Comparison of ENCODE assay signal across 8 cellular contexts in the genomic region with DNA sequence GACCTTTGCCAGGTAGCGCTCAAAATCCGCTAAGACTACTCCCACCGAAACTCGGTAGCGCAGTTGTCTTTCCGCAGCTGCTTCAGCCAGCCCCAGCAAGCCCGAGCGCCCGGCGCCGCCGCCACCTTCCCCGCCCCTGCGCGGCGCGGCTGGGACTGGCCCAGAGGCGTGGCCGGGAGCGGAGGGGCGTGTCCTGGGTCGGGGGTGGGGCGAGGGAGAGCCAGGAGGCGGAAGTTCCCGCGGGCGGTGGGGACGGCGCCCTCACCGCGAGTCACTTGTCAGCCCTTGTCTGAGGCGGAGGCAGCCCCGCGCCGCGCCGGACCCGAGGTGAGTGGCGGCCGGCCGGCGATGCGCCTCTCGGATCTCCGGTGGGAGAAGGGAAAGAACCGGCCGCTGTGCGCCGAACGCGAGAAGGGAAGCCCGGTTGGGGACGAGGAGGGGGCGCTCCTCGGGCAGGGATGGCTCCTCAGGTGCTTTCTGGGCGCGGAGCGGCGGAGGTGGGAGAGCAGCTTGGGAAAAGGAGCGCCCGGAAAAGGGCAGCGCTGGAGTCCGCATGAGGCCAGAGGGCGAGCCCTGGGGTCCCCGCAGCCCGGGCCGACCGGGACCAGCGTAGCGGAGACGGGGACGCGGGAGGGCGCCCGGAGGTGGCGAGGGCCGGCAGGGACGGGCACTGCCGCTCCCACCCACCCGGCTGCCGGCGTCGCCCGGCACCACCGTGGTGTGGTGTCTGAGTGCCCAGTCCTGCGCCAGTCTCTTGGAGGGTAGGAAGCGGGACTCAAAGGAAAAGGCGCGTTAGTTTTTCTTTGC. TPM values are rescaled to one million over a fixed set of nuclear protein-coding genes. Genes with fewer than 3 reads are reported as not detected.
DNase-seq lines count a peak whose midpoint lies in the region; ATAC-seq and TF ChIP-seq lines count a peak whose summit lies in the region.

A gene with protein sequence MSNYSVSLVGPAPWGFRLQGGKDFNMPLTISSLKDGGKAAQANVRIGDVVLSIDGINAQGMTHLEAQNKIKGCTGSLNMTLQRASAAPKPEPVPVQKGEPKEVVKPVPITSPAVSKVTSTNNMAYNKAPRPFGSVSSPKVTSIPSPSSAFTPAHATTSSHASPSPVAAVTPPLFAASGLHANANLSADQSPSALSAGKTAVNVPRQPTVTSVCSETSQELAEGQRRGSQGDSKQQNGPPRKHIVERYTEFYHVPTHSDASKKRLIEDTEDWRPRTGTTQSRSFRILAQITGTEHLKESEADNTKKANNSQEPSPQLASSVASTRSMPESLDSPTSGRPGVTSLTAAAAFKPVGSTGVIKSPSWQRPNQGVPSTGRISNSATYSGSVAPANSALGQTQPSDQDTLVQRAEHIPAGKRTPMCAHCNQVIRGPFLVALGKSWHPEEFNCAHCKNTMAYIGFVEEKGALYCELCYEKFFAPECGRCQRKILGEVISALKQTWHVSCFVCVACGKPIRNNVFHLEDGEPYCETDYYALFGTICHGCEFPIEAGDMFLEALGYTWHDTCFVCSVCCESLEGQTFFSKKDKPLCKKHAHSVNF (plus strand): TSS at position 274 of the 807 bp plus-strand sequence. CDS start 3,347 bp downstream, outside the sequence.

- H3F3A ChIP-seq in GM23338 (replicated peaks; ENCODE audit: low read depth) = no peaks in the 10 kb centered on the region
- H3F3A ChIP-seq in neural progenitor cell (ENCODE audit: low read depth) = peaks cover 15% of the 10 kb centered on the region

- H3K36me3 Mint-ChIP-seq in GM23338 (ENCODE audit: low read depth) (peaks cover 9% of the 10 kb centered on the region; the same call in 2 of the 3 replicates), neural progenitor cell (peaks cover 7% of the 10 kb centered on the region)

- ATAC-seq in GM23338 = peak; percentile 89
- ATAC-seq in RWPE2 (ENCODE audit: low read depth) = peak; percentile 76

- peaks cover 37% of the 10 kb centered on the region for H3K79me2 ChIP-seq in GM23338 (replicated peaks; ENCODE audit: insufficient read depth)
- peaks cover 44% of the 10 kb centered on the region for H3K79me2 ChIP-seq in neural progenitor cell (ENCODE audit: low read depth)

- peaks cover 19% of the 10 kb centered on the region for H3K4me1 ChIP-seq in GM23338 (ENCODE audit: insufficient read depth)
- H3K4me1 ChIP-seq in RWPE2 (ENCODE audit: insufficient read depth, poor library complexity, severe bottlenecking) = peaks cover 48% of the 10 kb centered on the region
- peaks cover 23% of the 10 kb centered on the region for H3K4me1 ChIP-seq in neural progenitor cell

- H3K4me3 Mint-ChIP-seq in GM23338 (peak within 1 kb of the TSS; percentile 85), neural progenitor cell (peak within 1 kb of the TSS; percentile 93)

- H3K9me3 ChIP-seq in RWPE2 (ENCODE audit: severe bottlenecking) = no peaks in the 10 kb centered on the region
- H3K9me3 ChIP-seq in neural progenitor cell (ENCODE audit: low read depth) = no peaks in the 10 kb centered on the region

- peak; percentile 94 for DNase-seq in ELF-1 (ENCODE audit: low read depth, low spot score)
- peak; percentile 95 for DNase-seq in GM23338 (ENCODE audit: low spot score)
- DNase-seq in LHCN-M2 (ENCODE audit: low read depth) = peak; percentile 90
- peak; percentile 86 for DNase-seq in RWPE2 (ENCODE audit: low spot score)
- peak; percentile 89 for DNase-seq in activated gamma-delta T cell (lab: John Stamatoyannopoulos, UW)
- peak; percentile 91 for DNase-seq in fibroblast of villous mesenchyme (ENCODE audit: low read depth)
- DNase-seq in neural progenitor cell (ENCODE audit: low spot score) = peak; percentile 96
- peak; percentile 84 for DNase-seq in stromal cell of bone marrow (ENCODE audit: low read depth)

- H3K27ac Mint-ChIP-seq in GM23338 = peak within 1 kb of the TSS; percentile 39
- H3K27ac Mint-ChIP-seq in neural progenitor cell = peak within 1 kb of the TSS; percentile 98

- TF ChIP-seq CTCF in GM23338 (conservative IDR thresholded peaks at IDR 0.05; ENCODE audit: low read depth in 2 of 2) (no peak), RWPE2 (IDR thresholded peaks at IDR 0.05; ENCODE audit: poor library complexity, severe bottlenecking) (no peak), fibroblast of villous mesenchyme (IDR thresholded peaks at IDR 0.05; ENCODE audit: insufficient read depth, low read depth, low read length) (no peak), neural progenitor cell (IDR thresholded peaks at IDR 0.05) (no peak)

- H3K4me3 ChIP-seq in GM23338 (peak within 1 kb of the TSS; percentile 89), RWPE2 (ENCODE audit: severe bottlenecking) (peak within 1 kb of the TSS; percentile 98), fibroblast of villous mesenchyme (ENCODE audit: low read depth, low read length) (peak within 1 kb of the TSS; percentile 97), neural progenitor cell (peak within 1 kb of the TSS; percentile 96)

- H3K9me2 ChIP-seq in GM23338 (ENCODE audit: insufficient read depth) = no peaks in the 10 kb centered on the region

- peak within 1 kb of the TSS; percentile 75 for H3K9ac ChIP-seq in neural progenitor cell

- H4K20me1 ChIP-seq in GM23338 (replicated peaks; ENCODE audit: insufficient read depth) (0 out of 2 replicates have a peak, but pooled peaks cover 4% of the 10 kb centered on the region), neural progenitor cell (ENCODE audit: low read depth) (peaks cover 12% of the 10 kb centered on the region)

- no peaks in the 10 kb centered on the region for H3K36me3 ChIP-seq in GM23338 (ENCODE audit: insufficient read depth)
- H3K36me3 ChIP-seq in RWPE2 (ENCODE audit: low read depth) = peaks cover 41% of the 10 kb centered on the region
- no peaks in the 10 kb centered on the region for H3K36me3 ChIP-seq in neural progenitor cell

- H3K4me1 Mint-ChIP-seq in GM23338 = peaks cover 28% of the 10 kb centered on the region
- peaks cover 33% of the 10 kb centered on the region for H3K4me1 Mint-ChIP-seq in neural progenitor cell

- H3K27me3 Mint-ChIP-seq in GM23338 (ENCODE audit: insufficient read depth, low read depth, poor library complexity) (peaks cover 11% of the 10 kb centered on the region), neural progenitor cell (ENCODE audit: insufficient read depth, low read depth) (peaks cover 3% of the 10 kb centered on the region)

- H2AFZ ChIP-seq in GM23338 = peak within 1 kb of the TSS; percentile 45
- peak within 1 kb of the TSS; percentile 40 for H2AFZ ChIP-seq in neural progenitor cell (replicated peaks)

- no peaks in the 10 kb centered on the region for H3K9me3 Mint-ChIP-seq in GM23338
- H3K9me3 Mint-ChIP-seq in neural progenitor cell = no peaks in the 10 kb centered on the region

- H3K27ac ChIP-seq in GM23338 (ENCODE audit: low read depth) (peak within 1 kb of the TSS; percentile 57; the same call in 1 of the 2 replicates), RWPE2 (ENCODE audit: poor library complexity, severe bottlenecking) (peak within 1 kb of the TSS; percentile 82), neural progenitor cell (peak within 1 kb of the TSS; percentile 72)

- H3K4me2 ChIP-seq in GM23338 (peak within 1 kb of the TSS; percentile 96), neural progenitor cell (peak within 1 kb of the TSS; percentile 97)

- peaks cover 5% of the 10 kb centered on the region; the same call in 1 of the 2 replicates for H3K27me3 ChIP-seq in GM23338 (ENCODE audit: insufficient read depth)
- H3K27me3 ChIP-seq in RWPE2 (ENCODE audit: insufficient read depth, poor library complexity, severe bottlenecking) = no peaks in the 10 kb centered on the region
- peaks cover 12% of the 10 kb centered on the region for H3K27me3 ChIP-seq in neural progenitor cell

TF ChIP-seq in GM23338, 12 proteins besides CTCF, POLR2A, EP300 and RAD21:
- TF ChIP-seq POLR2AphosphoS5 (IDR thresholded peaks at IDR 0.05; ENCODE audit: low read depth) = peak; percentile 97
- no peak for TF ChIP-seq CREB1 (CRISPR knock-in tag; IDR thresholded peaks at IDR 0.05; ENCODE audit: low read depth)
- no peak for TF ChIP-seq ZNF114 (CRISPR knock-in tag; IDR thresholded peaks at IDR 0.05)
- TF ChIP-seq JUNB (IDR thresholded peaks at IDR 0.05; ENCODE audit: unreplicated experiment) = no peak
- no peak for TF ChIP-seq EZH2phosphoT487 (IDR thresholded peaks at IDR 0.05; ENCODE audit: unreplicated experiment)
- no peak for TF ChIP-seq NANOG (IDR thresholded peaks at IDR 0.05; ENCODE audit: borderline replicate concordance)

RNA-seq across cellular contexts. Expression of the gene that starts here (rescaled TPM):
- total RNA-seq in GM23338 (2014; rRNA removed; shearing (Covaris generic)) = 53.0 and 79.2 TPM in 2 replicates
- polyA plus RNA-seq in GM23338 (2016; fragmentation: Nextera tagmentation; extraction: Ambion mirVana) = 45.2 and 49.1 TPM in 2 replicates
- total RNA-seq in LHCN-M2 (2014; rRNA removed) = 63.6 and 73.1 TPM in 2 replicates
- 40.1 TPM for polyA plus RNA-seq in LHCN-M2 (2012)
- 259 and 370 TPM in 2 replicates for total RNA-seq in fibroblast of villous mesenchyme
- total RNA-seq in neural progenitor cell (ENCODE audit: low replicate concordance) = 48.6 and 68.4 TPM in 2 replicates

Comparison
In these comparisons a context has a peak if more than half of its experiments do, and no peak if none do; other contexts are left out.
1. Peak in every context shown above with its lines: DNase-seq, ATAC-seq, H3K4me3 ChIP-seq and H3K27ac ChIP-seq.